Comparison of ENCODE assay signal across 10 cellular contexts in genomic region chr20:6708010-6708409, GRCh38. TPM values are rescaled to one million over a fixed set of nuclear protein-coding genes. Genes with fewer than 3 reads are reported as not detected.
DNase-seq lines count a peak whose midpoint lies in the region; ATAC-seq, FAIRE-seq and TF ChIP-seq lines count a peak whose summit lies in the region.
"Had no signal": no experiment of that assay in that cellular context is flagged by ENCODE, and none has a peak within 500 bp of the region (broad histone marks: within the 10 kb centered on the region; RNA-seq: fewer than 3 reads in every experiment).

No MANE protein-coding gene starts in this region.

- H3K36me3 ChIP-seq in HepG2 (replicated peaks in 1 of 2; ENCODE audit: control insufficient read depth in 1 of 2, insufficient read depth in 2 of 2, low read length in 2 of 2) (no peaks in the 10 kb centered on the region), transverse colon (no peaks in the 10 kb centered on the region)

- H3K27ac ChIP-seq in HepG2 (ENCODE audit: extremely low read length, insufficient read depth, low read length): no peak overlapping the region
- peak overlapping the region; percentile 66 to 81 (median 77) for H3K27ac ChIP-seq in transverse colon
- H3K27ac ChIP-seq: HL-60 had no signal

- TF ChIP-seq EP300 in HepG2 (IDR thresholded peaks at IDR 0.05; ENCODE audit: low read depth in 2 of 2, low read length in 2 of 2) (no peak), HepG2 (CRISPR knock-in tag; IDR thresholded peaks at IDR 0.05; ENCODE audit: borderline replicate concordance) (no peak), transverse colon (IDR thresholded peaks at IDR 0.05; ENCODE audit: low read depth) (no peak)

- FAIRE-seq in HepG2 (lab: Jason Lieb, UNC): no peak

- TF ChIP-seq CTCF in HepG2 (CRISPR knock-in tag; IDR thresholded peaks at IDR 0.05) (no peak), transverse colon (IDR thresholded peaks at IDR 0.05) (no peak)

- peaks cover 0 to 6% of the 10 kb centered on the region in 2 donors for H3K9me3 Mint-ChIP-seq in stimulated activated naive CD8-positive, alpha-beta T cell treated with anti-CD3 and anti-CD28 coated beads, Interleukin-15, amount 100 ng/mL, for 72 hours
- H3K9me3 Mint-ChIP-seq: memory B cell had no signal

- DNase-seq in M059J (ENCODE audit: low read depth) (peak; percentile 80), dermis microvascular lymphatic vessel endothelial cell (ENCODE audit: low read depth in 2 of 2) (peak; percentile 90 to 91), HepG2 (ENCODE audit: low spot score) (no peak), transverse colon (peak; percentile 82), GF-D8 (lab: John Stamatoyannopoulos, UW) (no peak), NCI-H1417 treated with DMSO at 0.1 percent for 48 hours (lab: John Stamatoyannopoulos, UW) (no peak)
- DNase-seq in stimulated activated naive CD8-positive, alpha-beta T cell treated with anti-CD3 and anti-CD28 coated beads, Interleukin-15, amount 100 ng/mL, for 72 hours: no peak

- CTCF ChIA-PET in HepG2 (lab: Yijun Ruan, JAX; ENCODE audit: low intra/inter-chr PET ratio, low total read pairs): no interaction called here

- H3K4me3 ChIP-seq in HepG2 (replicated peaks in 1 of 3; ENCODE audit: insufficient read depth in 1 of 3, low read depth in 2 of 3, low read length in 3 of 3) (no peak overlapping the region), transverse colon (no peak overlapping the region)

- H3K27me3 ChIP-seq in HepG2 (ENCODE audit: control insufficient read depth in 1 of 2, insufficient read depth in 2 of 2, low read length in 2 of 2) (no peaks in the 10 kb centered on the region), transverse colon (no peaks in the 10 kb centered on the region)

- H3K9me3 ChIP-seq in HepG2 (ENCODE audit: low read length) (no peaks in the 10 kb centered on the region), transverse colon (no peaks in the 10 kb centered on the region)

- H3K4me2 ChIP-seq in HepG2 (ENCODE audit: low read depth, low read length): no peak overlapping the region

- H3K4me1 ChIP-seq in HepG2 (ENCODE audit: insufficient read depth, low read length) (peaks cover 57% of the 10 kb centered on the region), transverse colon (peaks cover 20 to 92% (median 43%) of the 10 kb centered on the region in 4 donors)

- no peak overlapping the region for H2AFZ ChIP-seq in HepG2 (ENCODE audit: low read length)

- WGBS in HepG2 (ENCODE audit: low lambda C conversion rate): 0% methylated on average over 1 of the region's 1 CpG
- 40% methylated on average over 1 of the region's 1 CpG; no CpG with 5 or more reads in 1 of the 2 donors for WGBS in transverse colon (ENCODE audit: low coverage in 1 of 2), 2 donors

- no TSS peak for BruUV-seq in HepG2 (replicated peaks; lab: Mats Ljungman, UMichigan)

- POLR2A ChIA-PET in HepG2 (lab: Yijun Ruan, JAX): no interaction called here

- H3K9ac ChIP-seq in HepG2 (ENCODE audit: insufficient read depth, low read depth, low read length): no peak overlapping the region

- H3K27me3 Mint-ChIP-seq in stimulated activated naive CD8-positive, alpha-beta T cell treated with anti-CD3 and anti-CD28 coated beads, Interleukin-15, amount 100 ng/mL, for 72 hours: no peaks in the 10 kb centered on the region
- H3K27me3 Mint-ChIP-seq: central memory CD8-positive, alpha-beta T cell; memory B cell had no signal

- H4K20me1 ChIP-seq in HepG2 (ENCODE audit: insufficient read depth, low read length): no peaks in the 10 kb centered on the region

- no peaks in the 10 kb centered on the region for H3K4me1 Mint-ChIP-seq in stimulated activated naive CD8-positive, alpha-beta T cell treated with anti-CD3 and anti-CD28 coated beads, Interleukin-15, amount 100 ng/mL, for 72 hours
- H3K4me1 Mint-ChIP-seq: central memory CD8-positive, alpha-beta T cell; memory B cell had no signal

- peak; percentile 25 for ATAC-seq in HepG2
- ATAC-seq in stimulated activated naive CD8-positive, alpha-beta T cell treated with anti-CD3 and anti-CD28 coated beads, Interleukin-15, amount 100 ng/mL, for 72 hours: no peak

- no peak overlapping the region for H3K27ac Mint-ChIP-seq in stimulated activated naive CD8-positive, alpha-beta T cell treated with anti-CD3 and anti-CD28 coated beads, Interleukin-15, amount 100 ng/mL, for 72 hours
- H3K27ac Mint-ChIP-seq: memory B cell had no signal

- H3K4me3 Mint-ChIP-seq in stimulated activated naive CD8-positive, alpha-beta T cell treated with anti-CD3 and anti-CD28 coated beads, Interleukin-15, amount 100 ng/mL, for 72 hours: no peak overlapping the region
- H3K4me3 Mint-ChIP-seq: central memory CD8-positive, alpha-beta T cell; memory B cell had no signal

- H3K79me2 ChIP-seq in HepG2 (ENCODE audit: insufficient read depth, low read length): no peaks in the 10 kb centered on the region

- intact Hi-C loops in HepG2 (cut with micrococcal nuclease; ENCODE audit: unreplicated experiment) (no loop called here), transverse colon (cut with DNase I; ENCODE audit: low total_unique reads) (no loop called here)

- TF ChIP-seq RAD21 in HepG2 (CRISPR knock-in tag; IDR thresholded peaks at IDR 0.05): no peak

- TF ChIP-seq POLR2A in HepG2 (IDR thresholded peaks at IDR 0.05; ENCODE audit: insufficient read depth in 1 of 2, low read depth in 2 of 2, low read length in 2 of 2) (no peak), transverse colon (IDR thresholded peaks at IDR 0.05) (peak; percentile 35)

- in situ Hi-C loops in HepG2 (cut with HindIII; ENCODE audit: extremely low pct_ligation_motif_present, low pct_unique_long_range_greater_than_20kb): no loop called here
- in situ Hi-C loops in transverse colon (cut with MboI; ENCODE audit: low pct_ligation_motif_present in 1 of 4, low pct_unique_long_range_greater_than_20kb in 1 of 4, low sequenced_read_pairs in 3 of 4): no loop called here

TF ChIP-seq in HepG2, 621 proteins besides CTCF, POLR2A, EP300 and RAD21 (continues in another document):
- no peak for TF ChIP-seq NFE2L1 (CRISPR knock-in tag; IDR thresholded peaks at IDR 0.05; ENCODE audit: borderline replicate concordance)
- no peak for TF ChIP-seq FOXM1 (CRISPR knock-in tag; IDR thresholded peaks at IDR 0.05)
- TF ChIP-seq RCOR2 (CRISPR knock-in tag; IDR thresholded peaks at IDR 0.05): no peak
- no peak for TF ChIP-seq FOXJ3 (CRISPR knock-in tag; IDR thresholded peaks at IDR 0.05; ENCODE audit: borderline replicate concordance)
- no peak for TF ChIP-seq POLR2AphosphoS2 (IDR thresholded peaks at IDR 0.05; ENCODE audit: low read depth, low read length)
- TF ChIP-seq ZBTB25 (CRISPR knock-in tag; IDR thresholded peaks at IDR 0.05): no peak
- no peak for TF ChIP-seq PBX3 (CRISPR knock-in tag; IDR thresholded peaks at IDR 0.05; ENCODE audit: borderline replicate concordance)
- no peak for TF ChIP-seq PCBP2 (optimal IDR thresholded peaks at IDR 0.05; ENCODE audit: low read depth, low read length, poor library complexity, severe bottlenecking)
- TF ChIP-seq MBNL3 (CRISPR knock-in tag; conservative IDR thresholded peaks at IDR 0.05): no peak
- TF ChIP-seq MXD4 (CRISPR knock-in tag; IDR thresholded peaks at IDR 0.05): no peak

RNA-seq across cellular contexts. Expression of gene BMP2, which starts 59.5 kb away (rescaled TPM):
- total RNA-seq in M059J (2014; rRNA removed; shearing (Covaris generic)): 4.1 and 6.6 TPM in 2 replicates
- 13.1 and 30.8 TPM in 2 replicates for total RNA-seq in dermis microvascular lymphatic vessel endothelial cell
- total RNA-seq in HepG2 (2016; rRNA removed; fragmentation: Illumina TruSeq; extraction: Trizol): 0.02 TPM in 1 of 2 replicates, not detected in the other
- not detected in 2 replicates for total RNA-seq in HepG2 (2016; cell fraction: cytosol; rRNA removed; fragmentation: Illumina TruSeq; extraction: Trizol; ENCODE audit: low read depth)
- not detected in 2 replicates for total RNA-seq in HepG2 (2016; cell fraction: insoluble cytoplasmic fraction; rRNA removed; fragmentation: Illumina TruSeq; extraction: Trizol)
- 0.03 TPM in 1 of 2 replicates, not detected in the other for total RNA-seq in HepG2 (2016; cell fraction: membrane; rRNA removed; fragmentation: Illumina TruSeq; extraction: Trizol)
- 0.09 TPM in 1 of 2 replicates, not detected in the other for total RNA-seq in HepG2 (2016; cell fraction: nucleus; rRNA removed; fragmentation: Illumina TruSeq; extraction: Trizol)
- 0.03 and 0.05 TPM in 2 replicates for polyA plus RNA-seq in HepG2 (2011; rRNA removed)
- 0.01 TPM in 1 of 2 replicates, not detected in the other for polyA plus RNA-seq in HepG2 (2011; cell fraction: cytosol; rRNA removed)
- not detected in 2 replicates for polyA plus RNA-seq in HepG2 (2011; cell fraction: nucleus; rRNA removed)
- 0.09 TPM in 1 of 2 replicates, not detected in the other for polyA plus RNA-seq in HepG2 (2012)
- polyA plus RNA-seq in HepG2 (2016; cell fraction: cytosol; fragmentation: Illumina TruSeq; extraction: Trizol; ENCODE audit: low read depth): not detected in 2 replicates
- polyA plus RNA-seq in HepG2 (2016; cell fraction: insoluble cytoplasmic fraction; fragmentation: Illumina TruSeq; extraction: Trizol; ENCODE audit: low read depth): not detected in 2 replicates
- not detected in 2 replicates for polyA plus RNA-seq in HepG2 (2016; cell fraction: membrane; fragmentation: Illumina TruSeq; extraction: Trizol; ENCODE audit: low read depth)
- not detected in 2 replicates for polyA plus RNA-seq in HepG2 (2016; cell fraction: nucleus; fragmentation: Illumina TruSeq; extraction: Trizol; ENCODE audit: insufficient read depth, low read depth)
- 16.1 TPM in 1 of 2 replicates, not detected in the other for polyA minus RNA-seq in HepG2 (2011; rRNA and poly(A)+ RNA removed; ENCODE audit: low replicate concordance)
- 0.18 TPM in 1 of 2 replicates, not detected in the other for polyA minus RNA-seq in HepG2 (2011; cell fraction: cytosol; rRNA and poly(A)+ RNA removed)
- 0.12 TPM in 1 of 2 replicates, not detected in the other for polyA minus RNA-seq in HepG2 (2011; cell fraction: nucleus; rRNA and poly(A)+ RNA removed)
- 100 to 1,000 TPM in 1 of 4 donors, 10 to 100 TPM in 3; 16.7 to 109 (median 48.4) TPM for total RNA-seq in transverse colon

Comparison
In these comparisons a context has a peak if more than half of its experiments do, and no peak if none do; other contexts are left out.
1. DNase-seq: peak in M059J (single experiment), dermis microvascular lymphatic vessel endothelial cell (2 of 2) and transverse colon (single experiment); none in HepG2 (single experiment), GF-D8 (single experiment), stimulated activated naive CD8-positive, alpha-beta T cell treated with anti-CD3 and anti-CD28 coated beads, Interleukin-15, amount 100 ng/mL, for 72 hours (0 of 2) and NCI-H1417 treated with DMSO at 0.1 percent for 48 hours (single experiment).